In the genomic region with DNA sequence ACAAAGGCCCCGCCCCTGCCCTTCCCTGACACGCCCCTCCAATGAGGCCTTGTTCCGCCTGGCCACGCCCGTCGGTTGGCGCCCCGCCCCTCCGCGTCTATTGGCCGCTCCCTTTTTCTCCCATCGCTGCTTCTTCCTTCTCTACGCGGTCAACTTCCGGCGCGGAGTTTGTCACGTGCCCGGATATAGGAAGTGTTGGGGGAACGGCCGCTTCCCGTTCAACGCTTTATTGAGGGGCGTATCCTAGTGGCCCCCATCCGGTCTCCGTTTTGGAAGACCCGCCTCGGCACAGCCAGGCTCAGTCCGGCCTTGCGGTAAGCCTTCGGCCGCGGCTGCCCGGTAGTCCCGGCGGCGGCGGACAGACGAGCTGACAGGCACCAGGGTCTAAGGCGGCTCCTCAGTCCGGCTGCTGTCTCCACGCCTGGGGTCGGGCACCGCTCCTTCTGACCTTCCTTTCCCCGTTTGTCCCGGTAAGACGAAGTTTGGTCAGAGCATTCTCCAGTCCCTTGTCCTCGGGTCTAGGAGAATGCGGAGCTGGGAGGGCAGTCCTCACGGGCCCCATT, we compare ENCODE assay signal across 1 cellular context.
TF ChIP-seq lines count a peak whose summit lies in the region.

A gene with protein sequence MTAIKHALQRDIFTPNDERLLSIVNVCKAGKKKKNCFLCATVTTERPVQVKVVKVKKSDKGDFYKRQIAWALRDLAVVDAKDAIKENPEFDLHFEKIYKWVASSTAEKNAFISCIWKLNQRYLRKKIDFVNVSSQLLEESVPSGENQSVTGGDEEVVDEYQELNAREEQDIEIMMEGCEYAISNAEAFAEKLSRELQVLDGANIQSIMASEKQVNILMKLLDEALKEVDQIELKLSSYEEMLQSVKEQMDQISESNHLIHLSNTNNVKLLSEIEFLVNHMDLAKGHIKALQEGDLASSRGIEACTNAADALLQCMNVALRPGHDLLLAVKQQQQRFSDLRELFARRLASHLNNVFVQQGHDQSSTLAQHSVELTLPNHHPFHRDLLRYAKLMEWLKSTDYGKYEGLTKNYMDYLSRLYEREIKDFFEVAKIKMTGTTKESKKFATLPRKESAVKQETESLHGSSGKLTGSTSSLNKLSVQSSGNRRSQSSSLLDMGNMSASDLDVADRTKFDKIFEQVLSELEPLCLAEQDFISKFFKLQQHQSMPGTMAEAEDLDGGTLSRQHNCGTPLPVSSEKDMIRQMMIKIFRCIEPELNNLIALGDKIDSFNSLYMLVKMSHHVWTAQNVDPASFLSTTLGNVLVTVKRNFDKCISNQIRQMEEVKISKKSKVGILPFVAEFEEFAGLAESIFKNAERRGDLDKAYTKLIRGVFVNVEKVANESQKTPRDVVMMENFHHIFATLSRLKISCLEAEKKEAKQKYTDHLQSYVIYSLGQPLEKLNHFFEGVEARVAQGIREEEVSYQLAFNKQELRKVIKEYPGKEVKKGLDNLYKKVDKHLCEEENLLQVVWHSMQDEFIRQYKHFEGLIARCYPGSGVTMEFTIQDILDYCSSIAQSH (plus strand): TSS at position 165 of the 563 bp plus-strand sequence. CDS start 4,676 bp downstream, outside the sequence.

TF ChIP-seq in K562, 482 proteins besides CTCF, POLR2A, EP300 and RAD21 (continued from another document and continues in another):
- TF ChIP-seq, protein P1, sequence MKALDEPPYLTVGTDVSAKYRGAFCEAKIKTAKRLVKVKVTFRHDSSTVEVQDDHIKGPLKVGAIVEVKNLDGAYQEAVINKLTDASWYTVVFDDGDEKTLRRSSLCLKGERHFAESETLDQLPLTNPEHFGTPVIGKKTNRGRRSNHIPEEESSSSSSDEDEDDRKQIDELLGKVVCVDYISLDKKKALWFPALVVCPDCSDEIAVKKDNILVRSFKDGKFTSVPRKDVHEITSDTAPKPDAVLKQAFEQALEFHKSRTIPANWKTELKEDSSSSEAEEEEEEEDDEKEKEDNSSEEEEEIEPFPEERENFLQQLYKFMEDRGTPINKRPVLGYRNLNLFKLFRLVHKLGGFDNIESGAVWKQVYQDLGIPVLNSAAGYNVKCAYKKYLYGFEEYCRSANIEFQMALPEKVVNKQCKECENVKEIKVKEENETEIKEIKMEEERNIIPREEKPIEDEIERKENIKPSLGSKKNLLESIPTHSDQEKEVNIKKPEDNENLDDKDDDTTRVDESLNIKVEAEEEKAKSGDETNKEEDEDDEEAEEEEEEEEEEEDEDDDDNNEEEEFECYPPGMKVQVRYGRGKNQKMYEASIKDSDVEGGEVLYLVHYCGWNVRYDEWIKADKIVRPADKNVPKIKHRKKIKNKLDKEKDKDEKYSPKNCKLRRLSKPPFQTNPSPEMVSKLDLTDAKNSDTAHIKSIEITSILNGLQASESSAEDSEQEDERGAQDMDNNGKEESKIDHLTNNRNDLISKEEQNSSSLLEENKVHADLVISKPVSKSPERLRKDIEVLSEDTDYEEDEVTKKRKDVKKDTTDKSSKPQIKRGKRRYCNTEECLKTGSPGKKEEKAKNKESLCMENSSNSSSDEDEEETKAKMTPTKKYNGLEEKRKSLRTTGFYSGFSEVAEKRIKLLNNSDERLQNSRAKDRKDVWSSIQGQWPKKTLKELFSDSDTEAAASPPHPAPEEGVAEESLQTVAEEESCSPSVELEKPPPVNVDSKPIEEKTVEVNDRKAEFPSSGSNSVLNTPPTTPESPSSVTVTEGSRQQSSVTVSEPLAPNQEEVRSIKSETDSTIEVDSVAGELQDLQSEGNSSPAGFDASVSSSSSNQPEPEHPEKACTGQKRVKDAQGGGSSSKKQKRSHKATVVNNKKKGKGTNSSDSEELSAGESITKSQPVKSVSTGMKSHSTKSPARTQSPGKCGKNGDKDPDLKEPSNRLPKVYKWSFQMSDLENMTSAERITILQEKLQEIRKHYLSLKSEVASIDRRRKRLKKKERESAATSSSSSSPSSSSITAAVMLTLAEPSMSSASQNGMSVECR (CRISPR knock-in tag; IDR thresholded peaks at IDR 0.05), result peak; percentile 74; the same call in 1 of the 2 replicates
- TF ChIP-seq IFI16 (CRISPR knock-in tag; IDR thresholded peaks at IDR 0.05) (no peak), MTA2 (IDR thresholded peaks at IDR 0.05; ENCODE audit: low read depth) (no peak), MEF2A (IDR thresholded peaks at IDR 0.05; ENCODE audit: control insufficient read depth, low read depth, low read length) (no peak), SMAD1 (IDR thresholded peaks at IDR 0.05; ENCODE audit: low read depth, low read length, partially characterized antibody) (no peak), RBM25 (IDR thresholded peaks at IDR 0.05; ENCODE audit: low read depth, low read length, severe bottlenecking) (no peak), ZNF224 (CRISPR knock-in tag; IDR thresholded peaks at IDR 0.05) (no peak), NFIX (CRISPR knock-in tag; IDR thresholded peaks at IDR 0.05; ENCODE audit: low read depth) (no peak), MED1 (CRISPR knock-in tag; IDR thresholded peaks at IDR 0.05; ENCODE audit: borderline replicate concordance) (no peak), HMG20B (CRISPR knock-in tag; IDR thresholded peaks at IDR 0.05) (no peak), TSC22D4 (tag; IDR thresholded peaks at IDR 0.05) (no peak), ELF4 (CRISPR knock-in tag; IDR thresholded peaks at IDR 0.05) (peak; percentile 90), DMBX1 (CRISPR knock-in tag; IDR thresholded peaks at IDR 0.05; ENCODE audit: borderline replicate concordance) (no peak), TAF9B (IDR thresholded peaks at IDR 0.05; ENCODE audit: partially characterized antibody) (no peak), MYNN (IDR thresholded peaks at IDR 0.05) (no peak), MYNN (CRISPR knock-in tag; IDR thresholded peaks at IDR 0.05) (no peak), FOXP1 (CRISPR knock-in tag; IDR thresholded peaks at IDR 0.05) (no peak), PHB (CRISPR knock-in tag; IDR thresholded peaks at IDR 0.05) (no peak), ZNF766 (CRISPR knock-in tag; conservative IDR thresholded peaks at IDR 0.05) (no peak), YY1 (IDR thresholded peaks at IDR 0.05; ENCODE audit: borderline replicate concordance in 1 of 3, control insufficient read depth in 1 of 3, extremely low read depth in 1 of 3, insufficient read depth in 3 of 3, insufficient read length in 1 of 3, insufficient replicate concordance in 2 of 3, low read depth in 1 of 3, low read length in 2 of 3) (peak in 2 of 3 experiments; percentile 11 to 47), ASH1L (IDR thresholded peaks at IDR 0.05; ENCODE audit: borderline replicate concordance, low read depth, partially characterized antibody) (peak; percentile 71)
- TF ChIP-seq, protein P2, sequence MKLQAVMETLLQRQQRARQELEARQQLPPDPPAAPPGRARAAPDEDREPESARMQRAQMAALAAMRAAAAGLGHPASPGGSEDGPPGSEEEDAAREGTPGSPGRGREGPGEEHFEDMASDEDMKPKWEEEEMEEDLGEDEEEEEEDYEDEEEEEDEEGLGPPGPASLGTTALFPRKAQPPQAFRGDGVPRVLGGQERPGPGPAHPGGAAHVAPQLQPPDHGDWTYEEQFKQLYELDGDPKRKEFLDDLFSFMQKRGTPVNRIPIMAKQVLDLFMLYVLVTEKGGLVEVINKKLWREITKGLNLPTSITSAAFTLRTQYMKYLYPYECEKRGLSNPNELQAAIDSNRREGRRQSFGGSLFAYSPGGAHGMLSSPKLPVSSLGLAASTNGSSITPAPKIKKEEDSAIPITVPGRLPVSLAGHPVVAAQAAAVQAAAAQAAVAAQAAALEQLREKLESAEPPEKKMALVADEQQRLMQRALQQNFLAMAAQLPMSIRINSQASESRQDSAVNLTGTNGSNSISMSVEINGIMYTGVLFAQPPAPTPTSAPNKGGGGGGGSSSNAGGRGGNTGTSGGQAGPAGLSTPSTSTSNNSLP (IDR thresholded peaks at IDR 0.05; ENCODE audit: borderline replicate concordance, low read depth, low read length), result no peak
- TF ChIP-seq, protein P3, sequence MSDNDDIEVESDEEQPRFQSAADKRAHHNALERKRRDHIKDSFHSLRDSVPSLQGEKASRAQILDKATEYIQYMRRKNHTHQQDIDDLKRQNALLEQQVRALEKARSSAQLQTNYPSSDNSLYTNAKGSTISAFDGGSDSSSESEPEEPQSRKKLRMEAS (CRISPR knock-in tag; IDR thresholded peaks at IDR 0.05), result peak; percentile 54
- TF ChIP-seq, protein P4, sequence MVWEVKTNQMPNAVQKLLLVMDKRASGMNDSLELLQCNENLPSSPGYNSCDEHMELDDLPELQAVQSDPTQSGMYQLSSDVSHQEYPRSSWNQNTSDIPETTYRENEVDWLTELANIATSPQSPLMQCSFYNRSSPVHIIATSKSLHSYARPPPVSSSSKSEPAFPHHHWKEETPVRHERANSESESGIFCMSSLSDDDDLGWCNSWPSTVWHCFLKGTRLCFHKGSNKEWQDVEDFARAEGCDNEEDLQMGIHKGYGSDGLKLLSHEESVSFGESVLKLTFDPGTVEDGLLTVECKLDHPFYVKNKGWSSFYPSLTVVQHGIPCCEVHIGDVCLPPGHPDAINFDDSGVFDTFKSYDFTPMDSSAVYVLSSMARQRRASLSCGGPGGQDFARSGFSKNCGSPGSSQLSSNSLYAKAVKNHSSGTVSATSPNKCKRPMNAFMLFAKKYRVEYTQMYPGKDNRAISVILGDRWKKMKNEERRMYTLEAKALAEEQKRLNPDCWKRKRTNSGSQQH (CRISPR knock-in tag; IDR thresholded peaks at IDR 0.05), result no peak
- TF ChIP-seq, protein P5, sequence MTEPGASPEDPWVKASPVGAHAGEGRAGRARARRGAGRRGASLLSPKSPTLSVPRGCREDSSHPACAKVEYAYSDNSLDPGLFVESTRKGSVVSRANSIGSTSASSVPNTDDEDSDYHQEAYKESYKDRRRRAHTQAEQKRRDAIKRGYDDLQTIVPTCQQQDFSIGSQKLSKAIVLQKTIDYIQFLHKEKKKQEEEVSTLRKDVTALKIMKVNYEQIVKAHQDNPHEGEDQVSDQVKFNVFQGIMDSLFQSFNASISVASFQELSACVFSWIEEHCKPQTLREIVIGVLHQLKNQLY (CRISPR knock-in tag; conservative IDR thresholded peaks at IDR 0.05), result no peak
- TF ChIP-seq, protein P6, sequence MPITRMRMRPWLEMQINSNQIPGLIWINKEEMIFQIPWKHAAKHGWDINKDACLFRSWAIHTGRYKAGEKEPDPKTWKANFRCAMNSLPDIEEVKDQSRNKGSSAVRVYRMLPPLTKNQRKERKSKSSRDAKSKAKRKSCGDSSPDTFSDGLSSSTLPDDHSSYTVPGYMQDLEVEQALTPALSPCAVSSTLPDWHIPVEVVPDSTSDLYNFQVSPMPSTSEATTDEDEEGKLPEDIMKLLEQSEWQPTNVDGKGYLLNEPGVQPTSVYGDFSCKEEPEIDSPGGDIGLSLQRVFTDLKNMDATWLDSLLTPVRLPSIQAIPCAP (CRISPR knock-in tag; IDR thresholded peaks at IDR 0.05; ENCODE audit: borderline replicate concordance), result no peak
- TF ChIP-seq, protein P7, sequence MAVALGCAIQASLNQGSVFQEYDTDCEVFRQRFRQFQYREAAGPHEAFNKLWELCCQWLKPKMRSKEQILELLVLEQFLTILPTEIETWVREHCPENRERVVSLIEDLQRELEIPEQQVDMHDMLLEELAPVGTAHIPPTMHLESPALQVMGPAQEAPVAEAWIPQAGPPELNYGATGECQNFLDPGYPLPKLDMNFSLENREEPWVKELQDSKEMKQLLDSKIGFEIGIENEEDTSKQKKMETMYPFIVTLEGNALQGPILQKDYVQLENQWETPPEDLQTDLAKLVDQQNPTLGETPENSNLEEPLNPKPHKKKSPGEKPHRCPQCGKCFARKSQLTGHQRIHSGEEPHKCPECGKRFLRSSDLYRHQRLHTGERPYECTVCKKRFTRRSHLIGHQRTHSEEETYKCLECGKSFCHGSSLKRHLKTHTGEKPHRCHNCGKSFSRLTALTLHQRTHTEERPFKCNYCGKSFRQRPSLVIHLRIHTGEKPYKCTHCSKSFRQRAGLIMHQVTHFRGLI (CRISPR knock-in tag; IDR thresholded peaks at IDR 0.05), result no peak
- TF ChIP-seq, protein P8, sequence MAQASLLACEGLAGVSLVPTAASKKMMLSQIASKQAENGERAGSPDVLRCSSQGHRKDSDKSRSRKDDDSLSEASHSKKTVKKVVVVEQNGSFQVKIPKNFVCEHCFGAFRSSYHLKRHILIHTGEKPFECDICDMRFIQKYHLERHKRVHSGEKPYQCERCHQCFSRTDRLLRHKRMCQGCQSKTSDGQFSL (CRISPR knock-in tag; IDR thresholded peaks at IDR 0.05), result no peak
- TF ChIP-seq, protein P8 (tag; IDR thresholded peaks at IDR 0.05), result no peak; a peak in 1 of 4 replicates
- TF ChIP-seq, protein P9, sequence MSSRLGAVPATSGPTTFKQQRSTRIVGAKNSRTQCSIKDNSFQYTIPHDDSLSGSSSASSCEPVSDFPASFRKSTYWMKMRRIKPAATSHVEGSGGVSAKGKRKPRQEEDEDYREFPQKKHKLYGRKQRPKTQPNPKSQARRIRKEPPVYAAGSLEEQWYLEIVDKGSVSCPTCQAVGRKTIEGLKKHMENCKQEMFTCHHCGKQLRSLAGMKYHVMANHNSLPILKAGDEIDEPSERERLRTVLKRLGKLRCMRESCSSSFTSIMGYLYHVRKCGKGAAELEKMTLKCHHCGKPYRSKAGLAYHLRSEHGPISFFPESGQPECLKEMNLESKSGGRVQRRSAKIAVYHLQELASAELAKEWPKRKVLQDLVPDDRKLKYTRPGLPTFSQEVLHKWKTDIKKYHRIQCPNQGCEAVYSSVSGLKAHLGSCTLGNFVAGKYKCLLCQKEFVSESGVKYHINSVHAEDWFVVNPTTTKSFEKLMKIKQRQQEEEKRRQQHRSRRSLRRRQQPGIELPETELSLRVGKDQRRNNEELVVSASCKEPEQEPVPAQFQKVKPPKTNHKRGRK (tag; IDR thresholded peaks at IDR 0.05), result no peak
- TF ChIP-seq, protein P10, sequence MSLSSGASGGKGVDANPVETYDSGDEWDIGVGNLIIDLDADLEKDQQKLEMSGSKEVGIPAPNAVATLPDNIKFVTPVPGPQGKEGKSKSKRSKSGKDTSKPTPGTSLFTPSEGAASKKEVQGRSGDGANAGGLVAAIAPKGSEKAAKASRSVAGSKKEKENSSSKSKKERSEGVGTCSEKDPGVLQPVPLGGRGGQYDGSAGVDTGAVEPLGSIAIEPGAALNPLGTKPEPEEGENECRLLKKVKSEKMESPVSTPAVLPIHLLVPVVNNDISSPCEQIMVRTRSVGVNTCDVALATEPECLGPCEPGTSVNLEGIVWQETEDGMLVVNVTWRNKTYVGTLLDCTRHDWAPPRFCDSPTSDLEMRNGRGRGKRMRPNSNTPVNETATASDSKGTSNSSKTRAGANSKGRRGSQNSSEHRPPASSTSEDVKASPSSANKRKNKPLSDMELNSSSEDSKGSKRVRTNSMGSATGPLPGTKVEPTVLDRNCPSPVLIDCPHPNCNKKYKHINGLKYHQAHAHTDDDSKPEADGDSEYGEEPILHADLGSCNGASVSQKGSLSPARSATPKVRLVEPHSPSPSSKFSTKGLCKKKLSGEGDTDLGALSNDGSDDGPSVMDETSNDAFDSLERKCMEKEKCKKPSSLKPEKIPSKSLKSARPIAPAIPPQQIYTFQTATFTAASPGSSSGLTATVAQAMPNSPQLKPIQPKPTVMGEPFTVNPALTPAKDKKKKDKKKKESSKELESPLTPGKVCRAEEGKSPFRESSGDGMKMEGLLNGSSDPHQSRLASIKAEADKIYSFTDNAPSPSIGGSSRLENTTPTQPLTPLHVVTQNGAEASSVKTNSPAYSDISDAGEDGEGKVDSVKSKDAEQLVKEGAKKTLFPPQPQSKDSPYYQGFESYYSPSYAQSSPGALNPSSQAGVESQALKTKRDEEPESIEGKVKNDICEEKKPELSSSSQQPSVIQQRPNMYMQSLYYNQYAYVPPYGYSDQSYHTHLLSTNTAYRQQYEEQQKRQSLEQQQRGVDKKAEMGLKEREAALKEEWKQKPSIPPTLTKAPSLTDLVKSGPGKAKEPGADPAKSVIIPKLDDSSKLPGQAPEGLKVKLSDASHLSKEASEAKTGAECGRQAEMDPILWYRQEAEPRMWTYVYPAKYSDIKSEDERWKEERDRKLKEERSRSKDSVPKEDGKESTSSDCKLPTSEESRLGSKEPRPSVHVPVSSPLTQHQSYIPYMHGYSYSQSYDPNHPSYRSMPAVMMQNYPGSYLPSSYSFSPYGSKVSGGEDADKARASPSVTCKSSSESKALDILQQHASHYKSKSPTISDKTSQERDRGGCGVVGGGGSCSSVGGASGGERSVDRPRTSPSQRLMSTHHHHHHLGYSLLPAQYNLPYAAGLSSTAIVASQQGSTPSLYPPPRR (CRISPR knock-in tag; IDR thresholded peaks at IDR 0.05; ENCODE audit: borderline replicate concordance), result no peak
